Comparison of ENCODE assay signal across 21 cellular contexts in genomic region chr10:125523347-125523746, GRCh38.
DNase-seq lines count a peak whose midpoint lies in the region; ATAC-seq, FAIRE-seq and TF ChIP-seq lines count a peak whose summit lies in the region.
"Had no signal": no experiment of that assay in that cellular context is flagged by ENCODE, and none has a peak within 500 bp of the region (broad histone marks: within the 10 kb centered on the region; RNA-seq: fewer than 3 reads in every experiment).

No MANE protein-coding gene starts in this region.

- no peaks in the 10 kb centered on the region for H3K9me2 ChIP-seq in GM23248 (ENCODE audit: insufficient read depth)

- 46 to 48% methylated on average over 10 of the region's 10 CpGs for WGBS in GM23248 (ENCODE audit: low coverage in 1 of 2, low lambda C conversion rate in 2 of 2, missing lambda C conversion rate in 2 of 2), 2 experiments

- ATAC-seq in GM18520 (IDR thresholded peaks at IDR 0.05; ENCODE audit: unreplicated experiment): no peak
- ATAC-seq: CD8-positive, alpha-beta T cell had no signal

- H3K4me1 Mint-ChIP-seq in astrocyte (ENCODE audit: low read depth, unreplicated experiment) (no peaks in the 10 kb centered on the region), osteocyte (ENCODE audit: unreplicated experiment) (no peaks in the 10 kb centered on the region)
- H3K4me1 Mint-ChIP-seq: B cell had no signal

- in situ Hi-C loops in GM23248 (cut with MboI): no loop called here

- no peaks in the 10 kb centered on the region for H3K4me1 ChIP-seq in A673 (ENCODE audit: insufficient read depth, low read length, poor library complexity, severe bottlenecking)
- no peaks in the 10 kb centered on the region for H3K4me1 ChIP-seq in astrocyte (ENCODE audit: insufficient read depth, low read length)
- H3K4me1 ChIP-seq in GM23248 (ENCODE audit: insufficient read depth): no peaks in the 10 kb centered on the region
- H3K4me1 ChIP-seq: BLaER1 treated with 17β-estradiol and CSF1 and Interleukin-3, amounts not matched to agents 10 nM and 100 nM; Caco-2 had no signal

- no peak for TF ChIP-seq CTCF in A673 (conservative IDR thresholded peaks at IDR 0.05; ENCODE audit: low read depth, low read length)
- no peak for TF ChIP-seq CTCF in astrocyte (IDR thresholded peaks at IDR 0.05; ENCODE audit: insufficient read depth, low read depth, low read length)
- TF ChIP-seq CTCF in osteocyte (IDR thresholded peaks at IDR 0.05): no peak

- peaks cover 2% of the 10 kb centered on the region for H3K27me3 Mint-ChIP-seq in astrocyte (ENCODE audit: low read depth, unreplicated experiment)
- H3K27me3 Mint-ChIP-seq in osteocyte (ENCODE audit: unreplicated experiment): peaks cover 8% of the 10 kb centered on the region
- H3K27me3 Mint-ChIP-seq: CD4-positive, alpha-beta T cell had no signal

- H3K4me3 Mint-ChIP-seq in astrocyte (ENCODE audit: unreplicated experiment) (peak overlapping the region; percentile 25), osteocyte (ENCODE audit: unreplicated experiment) (no peak overlapping the region)
- H3K4me3 Mint-ChIP-seq: B cell; CD4-positive, alpha-beta T cell; CD8-positive, alpha-beta T cell had no signal

- no peak overlapping the region for H3K4me3 ChIP-seq in A673 (ENCODE audit: low read depth, low read length, poor library complexity, severe bottlenecking)
- no peak overlapping the region for H3K4me3 ChIP-seq in astrocyte (ENCODE audit: insufficient read depth, low read depth, low read length)
- no peak overlapping the region for H3K4me3 ChIP-seq in GM23248
- H3K4me3 ChIP-seq: BLaER1 treated with 17β-estradiol and CSF1 and Interleukin-3, amounts not matched to agents 10 nM and 100 nM had no signal

- no TSS peak for BruUV-seq in A673 (replicated peaks; lab: Mats Ljungman, UMichigan)

- H3K4me2 ChIP-seq in astrocyte (ENCODE audit: low read length): no peak overlapping the region
- H3K4me2 ChIP-seq in GM23248 (ENCODE audit: unreplicated experiment): no peak overlapping the region
- H3K4me2 ChIP-seq: BLaER1 treated with 17β-estradiol and CSF1 and Interleukin-3, amounts not matched to agents 10 nM and 100 nM had no signal

- CTCF ChIA-PET in A673 (lab: Charles Lee): no interaction called here

- H3K36me3 Mint-ChIP-seq in astrocyte (ENCODE audit: low read depth, unreplicated experiment): no peaks in the 10 kb centered on the region
- no peaks in the 10 kb centered on the region for H3K36me3 Mint-ChIP-seq in osteocyte (ENCODE audit: unreplicated experiment)
- H3K36me3 Mint-ChIP-seq: CD8-positive, alpha-beta T cell had no signal

- H3K36me3 ChIP-seq in A673 (ENCODE audit: insufficient read depth, low read length, poor library complexity, severe bottlenecking) (no peaks in the 10 kb centered on the region), astrocyte (ENCODE audit: insufficient read depth, low read length) (no peaks in the 10 kb centered on the region), GM23248 (ENCODE audit: low read depth) (no peaks in the 10 kb centered on the region)
- H3K36me3 ChIP-seq: BLaER1 treated with 17β-estradiol and CSF1 and Interleukin-3, amounts not matched to agents 10 nM and 100 nM had no signal

- peaks cover 5% of the 10 kb centered on the region for H3K9me3 Mint-ChIP-seq in astrocyte (ENCODE audit: unreplicated experiment)
- no peaks in the 10 kb centered on the region for H3K9me3 Mint-ChIP-seq in osteocyte (ENCODE audit: unreplicated experiment)
- H3K9me3 Mint-ChIP-seq: CD8-positive, alpha-beta T cell had no signal

- H3K27ac Mint-ChIP-seq in astrocyte (ENCODE audit: unreplicated experiment): no peak overlapping the region
- H3K27ac Mint-ChIP-seq in osteocyte (ENCODE audit: unreplicated experiment): no peak overlapping the region
- H3K27ac Mint-ChIP-seq: B cell; CD4-positive, alpha-beta T cell; CD8-positive, alpha-beta T cell had no signal

- H3K9ac ChIP-seq in astrocyte (ENCODE audit: low read length) (no peak overlapping the region), GM23248 (no peak overlapping the region)
- H3K9ac ChIP-seq: BLaER1 treated with 17β-estradiol and CSF1 and Interleukin-3, amounts not matched to agents 10 nM and 100 nM had no signal

- H4K20me1 ChIP-seq in astrocyte (ENCODE audit: insufficient read depth, low read length) (no peaks in the 10 kb centered on the region), GM23248 (ENCODE audit: insufficient read depth) (no peaks in the 10 kb centered on the region)
- H4K20me1 ChIP-seq: BLaER1 treated with 17β-estradiol and CSF1 and Interleukin-3, amounts not matched to agents 10 nM and 100 nM had no signal

- POLR2A ChIA-PET in A673 (lab: Charles Lee; ENCODE audit: low non-redundant PET): no interaction called here

- H3K9me3 ChIP-seq in A673 (ENCODE audit: low read depth, low read length, poor library complexity, severe bottlenecking) (peaks cover 4% of the 10 kb centered on the region), astrocyte (ENCODE audit: insufficient read depth, low read depth, low read length) (no peaks in the 10 kb centered on the region), GM23248 (ENCODE audit: low read depth) (no peaks in the 10 kb centered on the region)
- H3K9me3 ChIP-seq: Caco-2 had no signal

- H3K27me3 ChIP-seq in A673 (replicated peaks; ENCODE audit: insufficient read depth, low read depth, low read length, poor library complexity) (no peaks in the 10 kb centered on the region), astrocyte (ENCODE audit: insufficient read depth, low read length) (no peaks in the 10 kb centered on the region), GM23248 (replicated peaks; ENCODE audit: insufficient read depth) (no peaks in the 10 kb centered on the region)
- H3K27me3 ChIP-seq: BLaER1 treated with 17β-estradiol and CSF1 and Interleukin-3, amounts not matched to agents 10 nM and 100 nM had no signal

- H3F3A ChIP-seq in GM23248 (ENCODE audit: insufficient read depth): no peaks in the 10 kb centered on the region

- no peak overlapping the region for H3K27ac ChIP-seq in A673 (ENCODE audit: low read depth, low read length, poor library complexity, severe bottlenecking)
- H3K27ac ChIP-seq in astrocyte (ENCODE audit: low read depth, low read length): no peak overlapping the region
- no peak overlapping the region for H3K27ac ChIP-seq in GM23248
- H3K27ac ChIP-seq: BLaER1 treated with 17β-estradiol and CSF1 and Interleukin-3, amounts not matched to agents 10 nM and 100 nM; C4-2B had no signal

- no peaks in the 10 kb centered on the region for H3K79me2 ChIP-seq in astrocyte (ENCODE audit: insufficient read depth, low read length)
- H3K79me2 ChIP-seq in GM23248 (ENCODE audit: insufficient read depth): no peaks in the 10 kb centered on the region

- H2AFZ ChIP-seq in astrocyte (ENCODE audit: low read depth, low read length) (no peak overlapping the region), GM23248 (no peak overlapping the region)

- no peak for FAIRE-seq in astrocyte (lab: Jason Lieb, UNC)
- FAIRE-seq: A204.1, D721Med, G401.6, GM12891 had no signal

- DNase-seq in A673 (ENCODE audit: low spot score) (peak; percentile 26), astrocyte (ENCODE audit: low read depth) (no peak), osteocyte (ENCODE audit: extremely low spot score, unreplicated experiment) (peak; percentile 75), NAMALWA (ENCODE audit: low spot score) (no peak), GM23248 (no peak)
- DNase-seq: 8988T; AML-193; Caco-2; Calu3; CD4-positive, alpha-beta T cell; CD8-positive, alpha-beta T cell; DMS79 treated with DMSO at 0.1 percent for 48 hours; GF-D8 had no signal

- intact Hi-C loops in A673 (cut with micrococcal nuclease; ENCODE audit: unreplicated experiment): no loop called here

Comparison
In these comparisons a context has a peak if more than half of its experiments do, and no peak if none do; other contexts are left out.
1. DNase-seq: peak in A673 (single experiment) and osteocyte (single experiment); none in astrocyte (single experiment), NAMALWA (single experiment) and GM23248 (single experiment).